ENCODE assay signal across 8 cellular contexts in the genomic region with DNA sequence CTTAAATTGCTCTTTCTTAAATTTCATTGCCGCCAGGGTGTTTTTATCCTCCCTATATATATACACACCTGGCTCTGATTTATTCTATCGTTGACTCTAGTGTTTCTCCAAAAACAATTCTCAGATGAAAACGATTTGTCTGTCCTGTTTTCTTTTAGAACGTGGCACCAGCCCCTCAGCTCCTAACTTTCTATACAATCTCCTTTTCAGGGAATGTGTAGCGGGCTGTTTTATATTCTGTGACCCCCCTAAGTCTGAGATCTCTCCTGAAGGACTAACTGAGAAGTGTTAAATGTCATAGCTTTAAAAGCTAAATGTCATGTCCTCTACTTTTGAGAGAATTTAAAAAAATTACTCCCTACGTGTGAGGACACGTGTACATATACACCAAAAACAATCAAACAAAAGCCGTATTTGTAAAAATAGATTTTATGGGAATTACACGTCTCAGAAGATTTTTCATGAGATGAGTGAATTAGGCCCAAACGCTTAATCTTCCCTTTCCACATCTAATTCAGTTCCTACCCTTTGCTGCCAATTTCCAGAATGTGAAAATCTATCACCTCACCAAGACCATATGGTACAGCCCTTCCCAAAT. TPM values are rescaled to one million over a fixed set of nuclear protein-coding genes. Genes with fewer than 3 reads are reported as not detected.
DNase-seq lines count a peak whose midpoint lies in the region; ATAC-seq and TF ChIP-seq lines count a peak whose summit lies in the region.

No MANE protein-coding gene starts in this region.

- H3K27ac ChIP-seq in prostate gland: peak overlapping the region in 1 of 2 donors; percentile 77

- H3K9me3 Mint-ChIP-seq in activated B cell treated with CpG ODN at 0.5 μM for 24 hours (no peaks in the 10 kb centered on the region), glutamatergic neuron (ENCODE audit: unreplicated experiment) (peaks cover 16% of the 10 kb centered on the region)

- H3K36me3 Mint-ChIP-seq in activated B cell treated with CpG ODN at 0.5 μM for 24 hours (ENCODE audit: low read depth) (no peaks in the 10 kb centered on the region), glutamatergic neuron (ENCODE audit: unreplicated experiment) (no peaks in the 10 kb centered on the region)

- H3K27me3 Mint-ChIP-seq in activated B cell treated with CpG ODN at 0.5 μM for 24 hours (peaks cover 43% of the 10 kb centered on the region), glutamatergic neuron (ENCODE audit: unreplicated experiment) (peaks cover 17% of the 10 kb centered on the region)

- CTCF ChIA-PET in activated B cell treated with CpG ODN at 0.5 μM for 24 hours (lab: Charles Lee): no interaction called here

- H3K4me3 Mint-ChIP-seq in activated B cell treated with CpG ODN at 0.5 μM for 24 hours (peak overlapping the region; percentile 57), glutamatergic neuron (ENCODE audit: unreplicated experiment) (peak overlapping the region; percentile 88)

- WGBS in prostate gland: 31% methylated on average over 10 of the region's 10 CpGs

- intact Hi-C loops in activated B cell treated with CpG ODN at 0.5 μM for 24 hours (cut with micrococcal nuclease) (no loop called here), prostate gland (cut with DNase I) (loop anchor here (5.0 to 10.0 kb wide), 2 partner anchors 122 to 321 kb away; no protein-coding TSS in a partner anchor)

- no peak for TF ChIP-seq POLR2A in prostate gland (IDR thresholded peaks at IDR 0.05)

- DNase-seq in activated B cell treated with CpG ODN at 0.5 μM for 24 hours: no peak
- no peak for DNase-seq in glutamatergic neuron
- DNase-seq in prostate gland (ENCODE audit: low spot score): no peak
- DNase-seq in NCI-H2029 treated with DMSO at 0.1 percent for 48 hours (lab: John Stamatoyannopoulos, UW): no peak
- DNase-seq in Kasumi-1 (lab: John Stamatoyannopoulos, UW): no peak
- no peak for DNase-seq in activated naive CD4-positive, alpha-beta T cell treated with Interleukin-2 at 50 U/mL for 16 hours
- no peak for DNase-seq in NCI-H526 treated with DMSO at 0.1 percent for 48 hours (lab: John Stamatoyannopoulos, UW)

- H3K4me1 ChIP-seq in ES-I3 (ENCODE audit: insufficient read depth, low read length) (peaks cover 20% of the 10 kb centered on the region; the same call in 1 of the 2 replicates), prostate gland (replicated peaks) (no peaks in the 10 kb centered on the region)

- H3K9me3 ChIP-seq in ES-I3 (ENCODE audit: control insufficient read depth, insufficient read depth, low read length) (no peaks in the 10 kb centered on the region), prostate gland (no peaks in the 10 kb centered on the region)

- H3K4me3 ChIP-seq in prostate gland: peak overlapping the region; percentile 73 to 76

- peak overlapping the region; percentile 94 for H3K9ac ChIP-seq in ES-I3 (ENCODE audit: low read depth, low read length)

- no peaks in the 10 kb centered on the region for H3K36me3 ChIP-seq in ES-I3 (ENCODE audit: insufficient read depth, low read length)
- no peaks in the 10 kb centered on the region for H3K36me3 ChIP-seq in prostate gland

- no peak for ATAC-seq in activated B cell treated with CpG ODN at 0.5 μM for 24 hours (ENCODE audit: low read depth)

- H3K27ac Mint-ChIP-seq in activated B cell treated with CpG ODN at 0.5 μM for 24 hours (no peak overlapping the region), glutamatergic neuron (ENCODE audit: unreplicated experiment) (peak overlapping the region; percentile 46)

- TF ChIP-seq CTCF in activated B cell treated with CpG ODN at 0.5 μM for 24 hours (IDR thresholded peaks at IDR 0.05): no peak
- no peak for TF ChIP-seq CTCF in glutamatergic neuron (IDR thresholded peaks at IDR 0.05; ENCODE audit: partially characterized antibody, unreplicated experiment)
- no peak for TF ChIP-seq CTCF in prostate gland (IDR thresholded peaks at IDR 0.05)

- H3K4me1 Mint-ChIP-seq in activated B cell treated with CpG ODN at 0.5 μM for 24 hours (peaks cover 18% of the 10 kb centered on the region), glutamatergic neuron (ENCODE audit: low read depth, unreplicated experiment) (peaks cover 28% of the 10 kb centered on the region)

- no peaks in the 10 kb centered on the region for H3K27me3 ChIP-seq in prostate gland (replicated peaks; ENCODE audit: insufficient read depth)

- POLR2A ChIA-PET in activated B cell treated with CpG ODN at 0.5 μM for 24 hours (lab: Charles Lee): no interaction called here

RNA-seq across cellular contexts. Expression of gene CTTNBP2, which starts 0.8 kb away (rescaled TPM):
- total RNA-seq in activated B cell treated with CpG ODN at 0.5 μM for 24 hours (0.18 and 0.49 TPM in 2 replicates), glutamatergic neuron (ENCODE audit: unreplicated experiment) (22.2 TPM), prostate gland (1 to 10 TPM; 5.7 to 8.3 TPM)
